In the genomic region with DNA sequence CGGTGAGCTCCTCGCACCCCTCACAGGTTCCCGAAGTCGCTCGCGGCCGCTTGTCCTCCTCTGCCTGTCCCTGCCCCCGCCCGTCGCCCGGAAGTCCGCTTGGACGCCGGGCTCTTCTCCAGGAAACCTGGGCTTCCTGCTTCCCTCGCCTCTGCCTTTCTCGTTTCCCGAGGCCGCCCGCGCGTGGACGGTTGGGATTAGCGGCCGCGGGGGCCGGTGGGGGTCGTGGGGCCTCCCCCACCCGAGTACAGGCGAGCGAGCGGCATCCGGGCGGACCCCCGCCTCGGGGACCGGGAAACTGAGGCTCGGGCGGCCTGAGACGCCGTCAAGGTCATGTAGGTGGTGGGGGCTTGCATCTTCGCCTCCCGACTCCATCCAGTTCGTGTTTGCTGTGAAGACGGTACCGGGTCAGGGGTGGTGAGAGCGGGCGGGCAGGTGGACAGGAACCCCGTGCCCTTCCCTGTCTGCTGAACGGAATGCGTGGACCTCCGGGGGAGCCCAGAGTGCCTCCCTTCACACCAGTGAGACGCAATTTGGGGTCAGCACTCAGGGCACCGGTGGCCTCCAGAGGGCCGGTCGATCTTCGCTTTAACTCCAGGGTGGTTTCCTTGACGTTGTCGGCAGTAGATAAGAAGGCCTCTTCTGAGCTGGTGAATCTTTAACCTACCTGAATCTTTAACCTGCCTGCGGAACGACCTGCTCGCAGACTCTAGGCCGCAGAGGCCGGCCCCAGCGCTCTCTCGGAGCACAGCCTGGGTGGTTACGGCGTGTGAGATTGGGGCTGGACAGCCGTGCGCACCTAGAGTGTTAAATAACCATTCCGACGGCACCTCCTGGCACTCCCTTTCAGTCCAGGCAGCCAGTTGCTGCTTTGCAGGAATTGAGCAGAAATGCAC, we compare ENCODE assay signal across 8 cellular contexts. TPM values are rescaled to one million over a fixed set of nuclear protein-coding genes. Genes with fewer than 3 reads are reported as not detected.
DNase-seq lines count a peak whose midpoint lies in the region; ATAC-seq and TF ChIP-seq lines count a peak whose summit lies in the region.

No MANE protein-coding gene starts in this region.

- CTCF ChIA-PET in Caco-2 (lab: Charles Lee): interaction anchor here (0.6 to 1.6 kb wide), 5 partner anchors 19 to 288 kb away, joined by 3 to 5 read pairs (median 4); no protein-coding TSS in a partner anchor
- CTCF ChIA-PET in Panc1 (lab: Charles Lee): interaction anchor here (0.6 kb wide), 1 partner anchor 20 kb away, joined by 5 read pairs; no protein-coding TSS in a partner anchor

- in situ Hi-C loops in Panc1 (cut with HindIII; ENCODE audit: low pct_unique_long_range_greater_than_20kb, low sequenced_read_pairs): no loop called here
- in situ Hi-C loops in KBM-7 (cut with MboI; ENCODE audit: low pct_unique_long_range_greater_than_20kb, low sequenced_read_pairs): no loop called here

- H3K4me1 ChIP-seq in Caco-2: peaks cover 23% of the 10 kb centered on the region
- peaks cover 50% of the 10 kb centered on the region for H3K4me1 ChIP-seq in Panc1 (ENCODE audit: control insufficient read depth, insufficient read depth, low read length)
- peaks cover 50 to 60% of the 10 kb centered on the region in 2 donors for H3K4me1 ChIP-seq in left lung

- no peaks in the 10 kb centered on the region for H3K27me3 ChIP-seq in Caco-2 (replicated peaks; ENCODE audit: control insufficient read depth, insufficient read depth, low read length)
- H3K27me3 ChIP-seq in Panc1 (ENCODE audit: control insufficient read depth, insufficient read depth, low read length): no peaks in the 10 kb centered on the region
- H3K27me3 ChIP-seq in left lung: no peaks in the 10 kb centered on the region

- peak overlapping the region; percentile 95 for H3K27ac Mint-ChIP-seq in Caco-2 (ENCODE audit: unreplicated experiment)

- H3K9me3 ChIP-seq in Caco-2 (no peaks in the 10 kb centered on the region), Panc1 (ENCODE audit: control insufficient read depth, insufficient read depth, low read depth, low read length) (no peaks in the 10 kb centered on the region), left lung (no peaks in the 10 kb centered on the region)

- peak overlapping the region; percentile 93 for H3K4me3 Mint-ChIP-seq in Caco-2 (ENCODE audit: unreplicated experiment)

- H3K27me3 Mint-ChIP-seq in Caco-2 (ENCODE audit: insufficient read depth, unreplicated experiment): no peaks in the 10 kb centered on the region

- H3K27ac ChIP-seq in Panc1 (ENCODE audit: low read length): peak overlapping the region; percentile 82
- H3K27ac ChIP-seq in caudate nucleus (ENCODE audit: low read depth, low read length): peak overlapping the region; percentile 87
- H3K27ac ChIP-seq in left lung: peak overlapping the region; percentile 99

- peaks cover 21% of the 10 kb centered on the region for H3K4me1 Mint-ChIP-seq in Caco-2 (ENCODE audit: low read depth, unreplicated experiment)

- no peaks in the 10 kb centered on the region for H3K9me3 Mint-ChIP-seq in Caco-2 (ENCODE audit: unreplicated experiment)

- no peak for TF ChIP-seq CTCF in Caco-2 (IDR thresholded peaks at IDR 0.05; ENCODE audit: insufficient read depth in 1 of 2, low read depth in 1 of 2, low read length in 1 of 2, severe bottlenecking in 1 of 2, unreplicated experiment in 1 of 2)
- no peak for TF ChIP-seq CTCF in Panc1 (IDR thresholded peaks at IDR 0.05)
- no peak for TF ChIP-seq CTCF in left lung (IDR thresholded peaks at IDR 0.05)

- DNase-seq in Caco-2 (peak; percentile 73 to 78), Panc1 (ENCODE audit: low read depth, low spot score) (no peak), caudate nucleus (lab: John Stamatoyannopoulos, UW) (peak in 7 of 61 donors; percentile 24 to 80 (median 61)), left lung (peak; percentile 66 to 91), KBM-7 (no peak)
- peak; percentile 42 for DNase-seq in stimulated activated naive CD8-positive, alpha-beta T cell treated with anti-CD3 and anti-CD28 coated beads, Interleukin-15, Interleukin-2, amounts not matched to agents 100 U/mL and 50 U/mL, for 24 hours

- H3K36me3 ChIP-seq in Caco-2 (ENCODE audit: control insufficient read depth, insufficient read depth, low read length) (peaks cover 3% of the 10 kb centered on the region), Panc1 (ENCODE audit: control insufficient read depth, insufficient read depth, low read length) (peaks cover 7% of the 10 kb centered on the region; the same call in 1 of the 2 replicates), left lung (peaks cover 0 to 4% of the 10 kb centered on the region in 2 donors)

- POLR2A ChIA-PET in Caco-2 (lab: Charles Lee): interaction anchor here (0.6 to 1.6 kb wide), 6 partner anchors 23 to 82 kb away, joined by 3 to 8 read pairs (median 5); no protein-coding TSS in a partner anchor
- POLR2A ChIA-PET in Panc1 (lab: Charles Lee): no interaction called here

- ATAC-seq in GM21786 (IDR thresholded peaks at IDR 0.05; ENCODE audit: unreplicated experiment) (peak; percentile 10), Panc1 (no peak), left lung (peak; percentile 9), HG02938 (IDR thresholded peaks at IDR 0.05; ENCODE audit: unreplicated experiment) (no peak)
- ATAC-seq in stimulated activated naive CD8-positive, alpha-beta T cell treated with anti-CD3 and anti-CD28 coated beads, Interleukin-15, Interleukin-2, amounts not matched to agents 100 U/mL and 50 U/mL, for 24 hours: no peak

- intact Hi-C loops in Caco-2 (cut with micrococcal nuclease; ENCODE audit: unreplicated experiment): loop anchor here (2.0 kb wide), 3 partner anchors 22 to 58 kb away; a partner anchor contains a TSS
- intact Hi-C loops in Panc1 (cut with micrococcal nuclease; ENCODE audit: unreplicated experiment): no loop called here
- intact Hi-C loops in left lung (cut with DNase I): no loop called here

- H3K4me3 ChIP-seq in Caco-2 (ENCODE audit: low read depth, low read length) (peak overlapping the region; percentile 98), Panc1 (ENCODE audit: low read depth in 2 of 2, low read length in 2 of 2) (peak overlapping the region; percentile 87 to 98), left lung (peak overlapping the region; percentile 98 to 99)

- H3K36me3 Mint-ChIP-seq in Caco-2 (ENCODE audit: insufficient read depth, unreplicated experiment): peaks cover 49% of the 10 kb centered on the region

- TSS peak; percentile 67 for BruUV-seq in Caco-2 (replicated peaks; lab: Mats Ljungman, UMichigan)
- no TSS peak for BruUV-seq in Panc1 (replicated peaks; lab: Mats Ljungman, UMichigan)

RNA-seq across cellular contexts. Expression of a gene that starts 0.7 kb away (rescaled TPM):
- total RNA-seq in Caco-2 (2022) (374 and 378 TPM in 2 replicates), Panc1 (2021; ENCODE audit: unreplicated experiment) (321 TPM), left lung (100 to 1,000 TPM; 407 to 455 TPM)
- 556 TPM for polyA plus RNA-seq in Panc1 (2012; ENCODE audit: insufficient read length)

RNA-seq across cellular contexts. Expression of a gene that starts 19.9 kb away (rescaled TPM):
- total RNA-seq in Caco-2 (2022): 34.2 and 34.5 TPM in 2 replicates
- total RNA-seq in Panc1 (2021; ENCODE audit: unreplicated experiment): 24.9 TPM
- 28.1 TPM for polyA plus RNA-seq in Panc1 (2012; ENCODE audit: insufficient read length)
- 10 to 100 TPM; 12.6 to 13.2 TPM for total RNA-seq in left lung

RNA-seq across cellular contexts. Expression of a gene that starts 25.9 kb away (rescaled TPM):
- total RNA-seq in Caco-2 (2022): 63.7 and 69.9 TPM in 2 replicates
- 53.0 TPM for total RNA-seq in Panc1 (2021; ENCODE audit: unreplicated experiment)
- 128 TPM for polyA plus RNA-seq in Panc1 (2012; ENCODE audit: insufficient read length)
- total RNA-seq in left lung: 10 to 100 TPM; 43.0 to 44.2 TPM

RNA-seq across cellular contexts. Expression of a gene that starts 56.9 kb away (rescaled TPM):
- 73.6 and 74.4 TPM in 2 replicates for total RNA-seq in Caco-2 (2022)
- total RNA-seq in Panc1 (2021; ENCODE audit: unreplicated experiment): 188 TPM
- 362 TPM for polyA plus RNA-seq in Panc1 (2012; ENCODE audit: insufficient read length)
- 100 to 1,000 TPM; 217 to 221 TPM for total RNA-seq in left lung

Comparison
In these comparisons a context has a peak if more than half of its experiments do, and no peak if none do; other contexts are left out.
1. DNase-seq: peak in Caco-2 (2 of 2), left lung (2 of 2) and stimulated activated naive CD8-positive, alpha-beta T cell treated with anti-CD3 and anti-CD28 coated beads, Interleukin-15, Interleukin-2, amounts not matched to agents 100 U/mL and 50 U/mL, for 24 hours (single experiment); none in Panc1 (single experiment) and KBM-7 (single experiment).
2. ATAC-seq: peak in GM21786 (single experiment) and left lung (single experiment); none in Panc1 (single experiment), stimulated activated naive CD8-positive, alpha-beta T cell treated with anti-CD3 and anti-CD28 coated beads, Interleukin-15, Interleukin-2, amounts not matched to agents 100 U/mL and 50 U/mL, for 24 hours (single experiment) and HG02938 (single experiment).
3. Peak in every context shown above with its lines, with median percentiles within 50 percentile points of each other: H3K4me3 ChIP-seq and H3K27ac ChIP-seq.